In genomic region chr10:60906825-60907224, GRCh38 we compare ENCODE assay signal across 8 cellular contexts. TPM values are rescaled to one million over a fixed set of nuclear protein-coding genes. Genes with fewer than 3 reads are reported as not detected.
DNase-seq lines count a peak whose midpoint lies in the region; ATAC-seq and TF ChIP-seq lines count a peak whose summit lies in the region.
"Not testable (repeated sequence)": the region's sequence is repeated elsewhere in the genome, so short reads cannot be mapped to it uniquely, and the experiment has no call there.
"Had no signal": no experiment of that assay in that cellular context is flagged by ENCODE, and none has a peak within 500 bp of the region (broad histone marks: within the 10 kb centered on the region; RNA-seq: fewer than 3 reads in every experiment).

No MANE protein-coding gene starts in this region.

- DNase-seq in chondrocyte (ENCODE audit: low spot score); left ventricle myocardium inferior; psoas muscle; uterus: not testable (repeated sequence)

- intact Hi-C loops in left ventricle myocardium inferior (cut with micrococcal nuclease); psoas muscle (cut with DNase I); uterus (cut with DNase I; ENCODE audit: low total_unique reads): not testable (repeated sequence)

- not testable (repeated sequence) for H3K9ac ChIP-seq in skeletal muscle tissue (ENCODE audit: low read depth in 1 of 3, low read length in 3 of 3); stomach smooth muscle (ENCODE audit: low read length in 2 of 2)

- WGBS in gastroesophageal sphincter (ENCODE audit: low coverage in 1 of 2), 2 donors = 88 to 100% methylated on average over 6 of the region's 6 CpGs
- WGBS in psoas muscle, 3 donors = 73 to 96% (median 82%) methylated on average over 6 of the region's 6 CpGs

- H3K9me3 ChIP-seq in gastroesophageal sphincter; left ventricle myocardium inferior (replicated peaks); psoas muscle; skeletal muscle tissue (ENCODE audit: control insufficient read depth in 3 of 3, low read length in 3 of 3); stomach smooth muscle (ENCODE audit: control insufficient read depth in 2 of 2, low read length in 2 of 2); uterus: not testable (repeated sequence)

- H3K36me3 ChIP-seq in gastroesophageal sphincter; stomach smooth muscle (ENCODE audit: control insufficient read depth in 2 of 2, insufficient read depth in 2 of 2, low read length in 2 of 2); uterus: not testable (repeated sequence)
- H3K36me3 ChIP-seq in left ventricle myocardium inferior = peaks cover 12% of the 10 kb centered on the region
- H3K36me3 ChIP-seq in psoas muscle (ENCODE audit: insufficient read depth in 1 of 2, low read depth in 1 of 2) = peaks cover 0 to 39% of the 10 kb centered on the region in 2 donors
- peaks cover 10 to 37% (median 13%) of the 10 kb centered on the region in 3 donors for H3K36me3 ChIP-seq in skeletal muscle tissue (ENCODE audit: control insufficient read depth in 3 of 3, insufficient read depth in 3 of 3, low read length in 3 of 3)

- H3K4me1 Mint-ChIP-seq in chondrocyte (ENCODE audit: low read depth) = peaks cover 70% of the 10 kb centered on the region

- H3K4me1 ChIP-seq in gastroesophageal sphincter (peaks cover 12 to 81% (median 14%) of the 10 kb centered on the region in 3 donors), left ventricle myocardium inferior (peaks cover 87% of the 10 kb centered on the region), psoas muscle (peaks cover 91% of the 10 kb centered on the region), skeletal muscle tissue (ENCODE audit: control insufficient read depth in 3 of 3, insufficient read depth in 3 of 3, low read length in 3 of 3) (peaks cover 28 to 55% (median 41%) of the 10 kb centered on the region in 3 donors), stomach smooth muscle (ENCODE audit: control insufficient read depth, insufficient read depth, low read length) (peaks cover 44% of the 10 kb centered on the region)
- H3K4me1 ChIP-seq in uterus = not testable (repeated sequence)

- H3K4me3 ChIP-seq in gastroesophageal sphincter; left ventricle myocardium inferior; psoas muscle; skeletal muscle tissue (ENCODE audit: low read length in 3 of 3); stomach smooth muscle (ENCODE audit: low read length in 2 of 2); uterus: not testable (repeated sequence)

- not testable (repeated sequence) for H3K27me3 Mint-ChIP-seq in chondrocyte (ENCODE audit: low read depth)

- H3K27ac ChIP-seq in gastroesophageal sphincter = peak overlapping the region; percentile 3 to 76 (median 62)
- peak overlapping the region; percentile 86 for H3K27ac ChIP-seq in left ventricle myocardium inferior (replicated peaks)
- peak overlapping the region; percentile 95 for H3K27ac ChIP-seq in psoas muscle
- H3K27ac ChIP-seq in skeletal muscle tissue (ENCODE audit: low read depth, low read length) = peak overlapping the region; percentile 10
- H3K27ac ChIP-seq in stomach smooth muscle (ENCODE audit: low read length) = peak overlapping the region; percentile 46
- peak overlapping the region; percentile 70 for H3K27ac ChIP-seq in uterus

- TF ChIP-seq CTCF in chondrocyte (IDR thresholded peaks at IDR 0.05); gastroesophageal sphincter (IDR thresholded peaks at IDR 0.05); left ventricle myocardium inferior (IDR thresholded peaks at IDR 0.05; ENCODE audit: borderline replicate concordance); psoas muscle (IDR thresholded peaks at IDR 0.05); uterus (IDR thresholded peaks at IDR 0.05): not testable (repeated sequence)

- H3K4me3 Mint-ChIP-seq in chondrocyte (ENCODE audit: unreplicated experiment) = not testable (repeated sequence)

- TF ChIP-seq EP300 in gastroesophageal sphincter (IDR thresholded peaks at IDR 0.05) = not testable (repeated sequence)

- not testable (repeated sequence) for ATAC-seq in gastroesophageal sphincter, psoas muscle

- H3K27ac Mint-ChIP-seq in chondrocyte (ENCODE audit: unreplicated experiment) = peak overlapping the region; percentile 59

- H3K27me3 ChIP-seq in gastroesophageal sphincter; left ventricle myocardium inferior (ENCODE audit: low read depth); psoas muscle (ENCODE audit: insufficient read depth in 3 of 3, low read length in 2 of 3); skeletal muscle tissue (ENCODE audit: control insufficient read depth in 3 of 3, insufficient read depth in 3 of 3, low read length in 3 of 3); stomach smooth muscle (ENCODE audit: control insufficient read depth in 1 of 2, insufficient read depth in 2 of 2, low read length in 2 of 2); uterus: not testable (repeated sequence)

- not testable (repeated sequence) for TF ChIP-seq POLR2A in gastroesophageal sphincter (IDR thresholded peaks at IDR 0.05); uterus (IDR thresholded peaks at IDR 0.05)

- H3K36me3 Mint-ChIP-seq in chondrocyte (ENCODE audit: low read depth) = not testable (repeated sequence)

- not testable (repeated sequence) for H3K9me3 Mint-ChIP-seq in chondrocyte (ENCODE audit: low read depth)

RNA-seq across cellular contexts. Expression of gene RHOBTB1, which starts 37.2 kb away (rescaled TPM):
- total RNA-seq in chondrocyte = 18.6 to 19.2 TPM (median 19.0 TPM) in 3 replicates
- 10 to 100 TPM; 15.5 to 44.0 (median 25.3) TPM for total RNA-seq in gastroesophageal sphincter
- total RNA-seq in left ventricle myocardium inferior = 16.6 TPM
- total RNA-seq in psoas muscle = 10 to 100 TPM; 20.8 to 47.4 (median 30.7) TPM
- polyA plus RNA-seq in psoas muscle = 10 to 100 TPM in 2 of 3 donors, 1 to 10 TPM in 1; 1.8 to 28.4 (median 13.6) TPM
- total RNA-seq in skeletal muscle tissue = 29.2 TPM
- total RNA-seq in uterus = 10 to 100 TPM in 3 of 4 donors, 1 to 10 TPM in 1; 6.9 to 67.5 (median 13.8) TPM
- polyA plus RNA-seq: CD4-positive, alpha-beta memory T cell had no signal

Comparison
In these comparisons a context has a peak if more than half of its experiments do, and no peak if none do; other contexts are left out.
1. H3K27ac ChIP-seq: peak in every context shown above with its lines; median percentile 95 in psoas muscle; 86 in left ventricle myocardium inferior; 70 in uterus; 62 in gastroesophageal sphincter; 46 in stomach smooth muscle; 10 in skeletal muscle tissue.